19 cellular contexts compared by ENCODE assay signal in genomic region chr11:93905384-93905783, GRCh38. TPM values are rescaled to one million over a fixed set of nuclear protein-coding genes. Genes with fewer than 3 reads are reported as not detected.
DNase-seq lines count a peak whose midpoint lies in the region; ATAC-seq and TF ChIP-seq lines count a peak whose summit lies in the region.
"Had no signal": no experiment of that assay in that cellular context is flagged by ENCODE, and none has a peak within 500 bp of the region (broad histone marks: within the 10 kb centered on the region; RNA-seq: fewer than 3 reads in every experiment).

No MANE protein-coding gene starts in this region.

- H3K27me3 ChIP-seq in esophagus muscularis mucosa, result peaks cover 0 to 12% (median 0%) of the 10 kb centered on the region in 4 donors
- H3K27me3 ChIP-seq: colonic mucosa, sigmoid colon had no signal

- DNase-seq in AG09309 (ENCODE audit: low read depth) (peak; percentile 77), HS-5 (ENCODE audit: low read depth) (peak; percentile 80), astrocyte of the spinal cord (ENCODE audit: low read depth, low spot score) (peak; percentile 80), hepatic stellate cell (ENCODE audit: low spot score) (peak; percentile 14), esophagus muscularis mucosa (ENCODE audit: extremely low spot score) (no peak), dermis blood vessel endothelial cell (no peak), SIG-M5 treated with dmso at 0.1 percent for 504 hours (lab: John Stamatoyannopoulos, UW; ENCODE audit: unreplicated experiment) (no peak)
- DNase-seq: activated CD4-positive, alpha-beta T cell treated with anti-CD3 and anti-CD28 coated beads, Interleukin-2, amount 10 ng/mL, durations not matched to agents 7 days and 5 days; activated naive CD8-positive, alpha-beta T cell treated with anti-CD3 and anti-CD28 coated beads, Interleukin-2, amount 10 ng/mL, durations not matched to agents 7 days and 5 days; activated T-cell treated with anti-CD3 and anti-CD28 coated beads, Interleukin-2, amount 50 U/mL, for 1 hour; colonic mucosa; NCI-H187 treated with DMSO at 0.1 percent for 48 hours; sigmoid colon; stimulated activated naive CD4-positive, alpha-beta T cell treated with Interleukin-2 at 50 U/mL for 16 hours; T-helper 2 cell had no signal

- H3K9me3 ChIP-seq in esophagus muscularis mucosa, result no peaks in the 10 kb centered on the region
- H3K9me3 ChIP-seq: colonic mucosa, sigmoid colon had no signal

- H3K4me3 ChIP-seq in AG09309 (ENCODE audit: control insufficient read depth, low read depth, low read length) (no peak overlapping the region), astrocyte of the spinal cord (ENCODE audit: low read depth, low read length) (no peak overlapping the region), esophagus muscularis mucosa (no peak overlapping the region)
- H3K4me3 ChIP-seq: colonic mucosa, lung, sigmoid colon had no signal

- no peak for ATAC-seq in HG03280 (IDR thresholded peaks at IDR 0.05; ENCODE audit: unreplicated experiment)

- WGBS in esophagus muscularis mucosa, result 54% methylated on average over 3 of the region's 3 CpGs

- TF ChIP-seq EP300 in esophagus muscularis mucosa (IDR thresholded peaks at IDR 0.05), result no peak

- no peak overlapping the region for H3K27ac ChIP-seq in esophagus muscularis mucosa (replicated peaks in 1 of 4)
- H3K27ac ChIP-seq: colonic mucosa, HL-60, sigmoid colon had no signal

- TF ChIP-seq POLR2A in esophagus muscularis mucosa (IDR thresholded peaks at IDR 0.05; ENCODE audit: low read depth), result no peak

- in situ Hi-C loops in astrocyte of the spinal cord (cut with HindIII; ENCODE audit: low sequenced_read_pairs), result no loop called here

- no peaks in the 10 kb centered on the region for H3K36me3 ChIP-seq in esophagus muscularis mucosa
- H3K36me3 ChIP-seq: colonic mucosa, sigmoid colon had no signal

- intact Hi-C loops in esophagus muscularis mucosa (cut with DNase I), result no loop called here

- no peak for TF ChIP-seq CTCF in AG09309 (IDR thresholded peaks at IDR 0.05; ENCODE audit: control insufficient read depth, insufficient read depth, low read depth, low read length, missing control alignments)
- no peak for TF ChIP-seq CTCF in astrocyte of the spinal cord (IDR thresholded peaks at IDR 0.05; ENCODE audit: low read depth, low read length)
- TF ChIP-seq CTCF in esophagus muscularis mucosa (IDR thresholded peaks at IDR 0.05), result no peak

- peaks cover 0 to 20% (median 13%) of the 10 kb centered on the region in 4 donors for H3K4me1 ChIP-seq in esophagus muscularis mucosa
- H3K4me1 ChIP-seq: colonic mucosa, sigmoid colon had no signal

RNA-seq across cellular contexts. Expression of gene VSTM5, which starts 55.0 kb away (rescaled TPM):
- under 1 TPM in 3 of 4 donors, not detected in 1; 0.17 to 0.39 (median 0.17) TPM for total RNA-seq in esophagus muscularis mucosa
- total RNA-seq in dermis blood vessel endothelial cell, result 0.05 TPM in 1 of 2 replicates, not detected in the other
- total RNA-seq: activated CD4-positive, alpha-beta T cell treated with anti-CD3 and anti-CD28 coated beads, Interleukin-2, amount 10 ng/mL, durations not matched to agents 7 days and 5 days; activated naive CD8-positive, alpha-beta T cell treated with anti-CD3 and anti-CD28 coated beads, Interleukin-2, amount 10 ng/mL, durations not matched to agents 7 days and 5 days; neural crest cell had no signal

Comparison
In these comparisons a context has a peak if more than half of its experiments do, and no peak if none do; other contexts are left out.
1. DNase-seq: peak in AG09309 (single experiment), HS-5 (single experiment), astrocyte of the spinal cord (single experiment) and hepatic stellate cell (single experiment); none in esophagus muscularis mucosa (single experiment), dermis blood vessel endothelial cell (single experiment) and SIG-M5 treated with dmso at 0.1 percent for 504 hours (single experiment).